ENCODE assay signal across 1 cellular context in the genomic region with DNA sequence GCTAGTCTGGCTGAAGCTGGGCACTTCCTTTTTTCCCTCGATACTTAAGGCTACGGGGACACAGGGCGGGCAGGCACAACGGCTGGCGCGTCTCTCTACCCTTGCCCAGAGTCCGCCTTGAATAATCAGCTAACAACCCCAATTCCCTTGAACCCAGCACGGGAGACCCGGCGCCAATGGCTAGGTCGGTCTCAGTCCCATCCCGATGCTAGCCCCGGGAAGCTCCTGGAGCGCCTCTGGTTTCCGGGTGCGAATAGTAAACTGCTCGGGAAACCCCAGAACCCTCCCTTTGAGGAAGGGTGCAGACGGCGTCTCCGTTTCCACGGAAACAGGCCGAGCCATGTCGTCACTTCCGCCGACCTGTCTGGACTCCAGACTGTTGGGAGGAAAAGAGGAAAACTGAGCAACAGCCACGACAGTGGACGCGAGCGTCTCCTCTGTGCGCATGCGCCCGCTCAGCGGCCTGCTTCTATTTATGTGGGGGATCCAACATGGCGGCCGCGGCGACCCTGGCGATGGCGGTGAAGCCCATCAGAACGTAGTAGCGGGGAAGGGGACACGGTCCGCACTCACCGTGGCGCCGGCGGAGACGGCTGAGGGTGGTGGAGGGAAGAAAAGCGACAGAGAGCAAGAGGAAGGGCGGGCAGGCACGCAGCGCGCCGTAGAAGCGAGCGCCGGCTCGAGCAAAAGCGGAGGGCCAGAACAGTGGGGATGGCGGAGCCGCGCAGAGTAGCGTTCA.
TF ChIP-seq lines count a peak whose summit lies in the region.

TSS of gene UBN2 (plus strand) at position 464 of the 739 bp plus-strand sequence. CDS start at position 712, 248 bp downstream.

TF ChIP-seq in K562, 482 proteins besides CTCF, POLR2A, EP300 and RAD21 (continued from another document and continues in another):
- TF ChIP-seq OTX1 (CRISPR knock-in tag; IDR thresholded peaks at IDR 0.05) (peak; percentile 93), SIN3B (IDR thresholded peaks at IDR 0.05; ENCODE audit: low read depth) (peak; percentile 80), ZNF263 (CRISPR knock-in tag; IDR thresholded peaks at IDR 0.05; ENCODE audit: borderline replicate concordance) (no peak; the same call in 1 of the 2 replicates), HDGF (IDR thresholded peaks at IDR 0.05) (no peak), YBX1 (IDR thresholded peaks at IDR 0.05) (no peak), C11orf30 (IDR thresholded peaks at IDR 0.05; ENCODE audit: low read depth) (peak; percentile 78), PHB (CRISPR knock-in tag; IDR thresholded peaks at IDR 0.05) (peak; percentile 86; the same call in 1 of the 2 replicates), NUFIP1 (IDR thresholded peaks at IDR 0.05; ENCODE audit: partially characterized antibody) (no peak), ZNF232 (CRISPR knock-in tag; IDR thresholded peaks at IDR 0.05) (no peak; the same call in 1 of the 2 replicates), U2AF2 (optimal IDR thresholded peaks at IDR 0.05; ENCODE audit: low read depth, low read length) (no peak), ZNF12 (CRISPR knock-in tag; IDR thresholded peaks at IDR 0.05) (0 out of 2 replicates have a peak, but pooled peaks have one; percentile 41), IRF1 (CRISPR knock-in tag; IDR thresholded peaks at IDR 0.05; ENCODE audit: borderline replicate concordance) (no peak), MCM2 (IDR thresholded peaks at IDR 0.05; ENCODE audit: low read depth) (no peak), CREBBP (IDR thresholded peaks at IDR 0.05; ENCODE audit: low read depth, low read length) (no peak), CBX8 (IDR thresholded peaks at IDR 0.05; ENCODE audit: borderline replicate concordance, extremely low read depth, low read depth, low read length, poor library complexity, severe bottlenecking) (no peak), RUNX1 (IDR thresholded peaks at IDR 0.05; ENCODE audit: low read depth) (no peak; the same call in 1 of the 2 replicates), E2F3 (CRISPR knock-in tag; IDR thresholded peaks at IDR 0.05) (peak; percentile 67; the same call in 1 of the 2 replicates), RBM39 (optimal IDR thresholded peaks at IDR 0.05; ENCODE audit: low read depth, low read length) (no peak), CHAMP1 (IDR thresholded peaks at IDR 0.05) (no peak), EHMT2 (IDR thresholded peaks at IDR 0.05) (no peak), ZNF197 (CRISPR knock-in tag; IDR thresholded peaks at IDR 0.05; ENCODE audit: low read depth) (no peak), PTBP1 (IDR thresholded peaks at IDR 0.05; ENCODE audit: low read depth, low read length) (no peak), ZNF175 (CRISPR knock-in tag; IDR thresholded peaks at IDR 0.05; ENCODE audit: low read depth) (no peak), MECOM (CRISPR knock-in tag; IDR thresholded peaks at IDR 0.05) (no peak), XRCC4 (IDR thresholded peaks at IDR 0.05; ENCODE audit: extremely low read depth, insufficient read depth, insufficient read length) (no peak), THAP7 (CRISPR knock-in tag; IDR thresholded peaks at IDR 0.05) (no peak), ILF3 (IDR thresholded peaks at IDR 0.05; ENCODE audit: borderline replicate concordance) (no peak; the same call in 1 of the 2 replicates), POLR2AphosphoS2 (IDR thresholded peaks at IDR 0.05; ENCODE audit: low read length) (peak; percentile 78; the same call in 1 of the 2 replicates), HCFC1 (IDR thresholded peaks at IDR 0.05; ENCODE audit: low read depth, low read length) (peak; percentile 68), NFATC3 (IDR thresholded peaks at IDR 0.05) (no peak), POLR3A (IDR thresholded peaks at IDR 0.05; ENCODE audit: borderline replicate concordance, extremely low read depth, insufficient read depth, insufficient read length) (no peak), ZBTB9 (CRISPR knock-in tag; IDR thresholded peaks at IDR 0.05) (peak; percentile 86), PBX2 (CRISPR knock-in tag; IDR thresholded peaks at IDR 0.05; ENCODE audit: low read depth) (no peak), PBX2 (tag; conservative IDR thresholded peaks at IDR 0.05; ENCODE audit: low read depth) (no peak), HDAC3 (IDR thresholded peaks at IDR 0.05; ENCODE audit: borderline replicate concordance, partially characterized antibody) (no peak), MTA1 (IDR thresholded peaks at IDR 0.05; ENCODE audit: borderline replicate concordance) (no peak), ARID1B (IDR thresholded peaks at IDR 0.05) (no peak), HMG20B (CRISPR knock-in tag; IDR thresholded peaks at IDR 0.05) (no peak), GABPB2 (CRISPR knock-in tag; conservative IDR thresholded peaks at IDR 0.05) (no peak)
- TF ChIP-seq, protein P1, sequence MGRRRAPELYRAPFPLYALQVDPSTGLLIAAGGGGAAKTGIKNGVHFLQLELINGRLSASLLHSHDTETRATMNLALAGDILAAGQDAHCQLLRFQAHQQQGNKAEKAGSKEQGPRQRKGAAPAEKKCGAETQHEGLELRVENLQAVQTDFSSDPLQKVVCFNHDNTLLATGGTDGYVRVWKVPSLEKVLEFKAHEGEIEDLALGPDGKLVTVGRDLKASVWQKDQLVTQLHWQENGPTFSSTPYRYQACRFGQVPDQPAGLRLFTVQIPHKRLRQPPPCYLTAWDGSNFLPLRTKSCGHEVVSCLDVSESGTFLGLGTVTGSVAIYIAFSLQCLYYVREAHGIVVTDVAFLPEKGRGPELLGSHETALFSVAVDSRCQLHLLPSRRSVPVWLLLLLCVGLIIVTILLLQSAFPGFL (CRISPR knock-in tag; IDR thresholded peaks at IDR 0.05): no peak
- TF ChIP-seq, protein P2, sequence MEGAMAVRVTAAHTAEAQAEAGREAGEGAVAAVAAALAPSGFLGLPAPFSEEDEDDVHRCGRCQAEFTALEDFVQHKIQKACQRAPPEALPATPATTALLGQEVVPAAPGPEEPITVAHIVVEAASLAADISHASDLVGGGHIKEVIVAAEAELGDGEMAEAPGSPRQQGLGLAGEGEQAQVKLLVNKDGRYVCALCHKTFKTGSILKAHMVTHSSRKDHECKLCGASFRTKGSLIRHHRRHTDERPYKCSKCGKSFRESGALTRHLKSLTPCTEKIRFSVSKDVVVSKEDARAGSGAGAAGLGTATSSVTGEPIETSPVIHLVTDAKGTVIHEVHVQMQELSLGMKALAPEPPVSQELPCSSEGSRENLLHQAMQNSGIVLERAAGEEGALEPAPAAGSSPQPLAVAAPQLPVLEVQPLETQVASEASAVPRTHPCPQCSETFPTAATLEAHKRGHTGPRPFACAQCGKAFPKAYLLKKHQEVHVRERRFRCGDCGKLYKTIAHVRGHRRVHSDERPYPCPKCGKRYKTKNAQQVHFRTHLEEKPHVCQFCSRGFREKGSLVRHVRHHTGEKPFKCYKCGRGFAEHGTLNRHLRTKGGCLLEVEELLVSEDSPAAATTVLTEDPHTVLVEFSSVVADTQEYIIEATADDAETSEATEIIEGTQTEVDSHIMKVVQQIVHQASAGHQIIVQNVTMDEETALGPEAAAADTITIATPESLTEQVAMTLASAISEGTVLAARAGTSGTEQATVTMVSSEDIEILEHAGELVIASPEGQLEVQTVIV (CRISPR knock-in tag; IDR thresholded peaks at IDR 0.05; ENCODE audit: borderline replicate concordance): no peak
- TF ChIP-seq, protein P3, sequence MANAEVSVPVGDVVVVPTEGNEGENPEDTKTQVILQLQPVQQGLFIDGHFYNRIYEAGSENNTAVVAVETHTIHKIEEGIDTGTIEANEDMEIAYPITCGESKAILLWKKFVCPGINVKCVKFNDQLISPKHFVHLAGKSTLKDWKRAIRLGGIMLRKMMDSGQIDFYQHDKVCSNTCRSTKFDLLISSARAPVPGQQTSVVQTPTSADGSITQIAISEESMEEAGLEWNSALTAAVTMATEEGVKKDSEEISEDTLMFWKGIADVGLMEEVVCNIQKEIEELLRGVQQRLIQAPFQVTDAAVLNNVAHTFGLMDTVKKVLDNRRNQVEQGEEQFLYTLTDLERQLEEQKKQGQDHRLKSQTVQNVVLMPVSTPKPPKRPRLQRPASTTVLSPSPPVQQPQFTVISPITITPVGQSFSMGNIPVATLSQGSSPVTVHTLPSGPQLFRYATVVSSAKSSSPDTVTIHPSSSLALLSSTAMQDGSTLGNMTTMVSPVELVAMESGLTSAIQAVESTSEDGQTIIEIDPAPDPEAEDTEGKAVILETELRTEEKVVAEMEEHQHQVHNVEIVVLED (CRISPR knock-in tag; IDR thresholded peaks at IDR 0.05): peak; percentile 74
- TF ChIP-seq, protein P4, sequence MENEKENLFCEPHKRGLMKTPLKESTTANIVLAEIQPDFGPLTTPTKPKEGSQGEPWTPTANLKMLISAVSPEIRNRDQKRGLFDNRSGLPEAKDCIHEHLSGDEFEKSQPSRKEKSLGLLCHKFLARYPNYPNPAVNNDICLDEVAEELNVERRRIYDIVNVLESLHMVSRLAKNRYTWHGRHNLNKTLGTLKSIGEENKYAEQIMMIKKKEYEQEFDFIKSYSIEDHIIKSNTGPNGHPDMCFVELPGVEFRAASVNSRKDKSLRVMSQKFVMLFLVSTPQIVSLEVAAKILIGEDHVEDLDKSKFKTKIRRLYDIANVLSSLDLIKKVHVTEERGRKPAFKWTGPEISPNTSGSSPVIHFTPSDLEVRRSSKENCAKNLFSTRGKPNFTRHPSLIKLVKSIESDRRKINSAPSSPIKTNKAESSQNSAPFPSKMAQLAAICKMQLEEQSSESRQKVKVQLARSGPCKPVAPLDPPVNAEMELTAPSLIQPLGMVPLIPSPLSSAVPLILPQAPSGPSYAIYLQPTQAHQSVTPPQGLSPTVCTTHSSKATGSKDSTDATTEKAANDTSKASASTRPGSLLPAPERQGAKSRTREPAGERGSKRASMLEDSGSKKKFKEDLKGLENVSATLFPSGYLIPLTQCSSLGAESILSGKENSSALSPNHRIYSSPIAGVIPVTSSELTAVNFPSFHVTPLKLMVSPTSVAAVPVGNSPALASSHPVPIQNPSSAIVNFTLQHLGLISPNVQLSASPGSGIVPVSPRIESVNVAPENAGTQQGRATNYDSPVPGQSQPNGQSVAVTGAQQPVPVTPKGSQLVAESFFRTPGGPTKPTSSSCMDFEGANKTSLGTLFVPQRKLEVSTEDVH (IDR thresholded peaks at IDR 0.05; ENCODE audit: low read depth, partially characterized antibody): no peak
- TF ChIP-seq, protein P5, sequence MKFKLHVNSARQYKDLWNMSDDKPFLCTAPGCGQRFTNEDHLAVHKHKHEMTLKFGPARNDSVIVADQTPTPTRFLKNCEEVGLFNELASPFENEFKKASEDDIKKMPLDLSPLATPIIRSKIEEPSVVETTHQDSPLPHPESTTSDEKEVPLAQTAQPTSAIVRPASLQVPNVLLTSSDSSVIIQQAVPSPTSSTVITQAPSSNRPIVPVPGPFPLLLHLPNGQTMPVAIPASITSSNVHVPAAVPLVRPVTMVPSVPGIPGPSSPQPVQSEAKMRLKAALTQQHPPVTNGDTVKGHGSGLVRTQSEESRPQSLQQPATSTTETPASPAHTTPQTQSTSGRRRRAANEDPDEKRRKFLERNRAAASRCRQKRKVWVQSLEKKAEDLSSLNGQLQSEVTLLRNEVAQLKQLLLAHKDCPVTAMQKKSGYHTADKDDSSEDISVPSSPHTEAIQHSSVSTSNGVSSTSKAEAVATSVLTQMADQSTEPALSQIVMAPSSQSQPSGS (CRISPR knock-in tag; IDR thresholded peaks at IDR 0.05): no peak
